Comparison of ENCODE assay signal across 30 cellular contexts in genomic region chr13:25731037-25731436, GRCh38.
"Had no signal": no experiment of that assay in that cellular context is flagged by ENCODE, and none has a peak within 500 bp of the region (broad histone marks: within the 10 kb centered on the region; RNA-seq: fewer than 3 reads in every experiment).

No MANE protein-coding gene starts in this region.

- H3K36me3 ChIP-seq: cardiac muscle cell, SJSA1 had no signal

- H3K27me3 Mint-ChIP-seq: activated CD4-positive, alpha-beta T cell treated with anti-CD3 and anti-CD28 coated beads, Interleukin-2, amount 10 ng/mL, durations not matched to agents 7 days and 5 days had no signal

- H3K9me3 ChIP-seq: SJSA1 had no signal

- H3K4me3 Mint-ChIP-seq: activated CD4-positive, alpha-beta T cell treated with anti-CD3 and anti-CD28 coated beads for 36 hours; activated CD4-positive, alpha-beta T cell treated with anti-CD3 and anti-CD28 coated beads, Interleukin-2, amount 10 ng/mL, durations not matched to agents 7 days and 5 days; activated CD8-positive, alpha-beta T cell treated with anti-CD3 and anti-CD28 coated beads, Interleukin-2, amount 10 ng/mL, durations not matched to agents 7 days and 5 days; activated naive CD4-positive, alpha-beta T cell treated with anti-CD3 and anti-CD28 coated beads for 36 hours; activated naive CD8-positive, alpha-beta T cell treated with anti-CD3 and anti-CD28 coated beads for 36 hours; activated T-cell treated with anti-CD3 and anti-CD28 coated beads, Interleukin-2, amount 50 U/mL, for 24 hours; central memory CD8-positive, alpha-beta T cell; T-helper 1 cell treated with Interleukin-12 subunit alpha and Interleukin-12 subunit beta and Interleukin-4 antibody, amounts not matched to agents 30 μg/mL and 1 μg/mL, for 36 hours; T-helper 2 cell treated with Interferon-gamma antibody and Interleukin-4, amounts not matched to agents 5 μg/mL and 100 μg/mL, for 36 hours had no signal

- H3K4me3 ChIP-seq: cardiac muscle cell, SJSA1 had no signal

- H3K27ac ChIP-seq: cardiac muscle cell had no signal

- H3K27ac Mint-ChIP-seq: activated CD4-positive, alpha-beta T cell treated with anti-CD3 and anti-CD28 coated beads for 36 hours; activated CD4-positive, alpha-beta T cell treated with anti-CD3 and anti-CD28 coated beads, Interleukin-2, amount 10 ng/mL, durations not matched to agents 7 days and 5 days; activated CD8-positive, alpha-beta T cell treated with anti-CD3 and anti-CD28 coated beads, Interleukin-2, amount 10 ng/mL, durations not matched to agents 7 days and 5 days; activated naive CD4-positive, alpha-beta T cell treated with anti-CD3 and anti-CD28 coated beads for 36 hours; activated naive CD8-positive, alpha-beta T cell treated with anti-CD3 and anti-CD28 coated beads for 36 hours; activated T-cell treated with anti-CD3 and anti-CD28 coated beads, Interleukin-2, amount 50 U/mL, for 24 hours; activated T-helper 2 cell treated with anti-CD3 and anti-CD28 coated beads, Interferon-gamma antibody, Interleukin-2, Interleukin-4, amounts not matched to agents 10 μg/mL and 5 μg/mL and 100 μg/mL, durations not matched to agents 14 hours and 24 hours and 36 hours; T-helper 1 cell treated with Interleukin-12 subunit alpha and Interleukin-12 subunit beta and Interleukin-4 antibody, amounts not matched to agents 30 μg/mL and 1 μg/mL, for 36 hours; T-helper 2 cell treated with Interferon-gamma antibody and Interleukin-4, amounts not matched to agents 5 μg/mL and 100 μg/mL, for 36 hours had no signal

- H3K4me1 Mint-ChIP-seq: activated CD4-positive, alpha-beta T cell treated with anti-CD3 and anti-CD28 coated beads, Interleukin-2, amount 10 ng/mL, durations not matched to agents 7 days and 5 days; central memory CD8-positive, alpha-beta T cell had no signal

- H3K9me3 Mint-ChIP-seq: activated CD4-positive, alpha-beta T cell treated with anti-CD3 and anti-CD28 coated beads, Interleukin-2, amount 10 ng/mL, durations not matched to agents 7 days and 5 days; activated naive CD4-positive, alpha-beta T cell treated with anti-CD3 and anti-CD28 coated beads for 36 hours; activated naive CD8-positive, alpha-beta T cell treated with anti-CD3 and anti-CD28 coated beads for 36 hours; activated T-cell treated with anti-CD3 and anti-CD28 coated beads, Interleukin-2, amount 50 U/mL, for 24 hours; activated T-helper 2 cell treated with anti-CD3 and anti-CD28 coated beads, Interferon-gamma antibody, Interleukin-2, Interleukin-4, amounts not matched to agents 10 μg/mL and 5 μg/mL and 100 μg/mL, durations not matched to agents 14 hours and 24 hours and 36 hours; central memory CD8-positive, alpha-beta T cell; T-helper 2 cell treated with Interferon-gamma antibody and Interleukin-4, amounts not matched to agents 5 μg/mL and 100 μg/mL, for 36 hours had no signal

- H3K27me3 ChIP-seq: cardiac muscle cell, SJSA1 had no signal

- ATAC-seq: activated CD4-positive, alpha-beta T cell treated with anti-CD3 and anti-CD28 coated beads for 36 hours; activated CD4-positive, CD25-positive, alpha-beta regulatory T cell treated with anti-CD3 and anti-CD28 coated beads, Interleukin-2, amount 50 U/mL, for 24 hours; activated CD8-positive, alpha-beta T cell treated with anti-CD3 and anti-CD28 coated beads, Interleukin-2, amount 10 ng/mL, durations not matched to agents 7 days and 5 days had no signal

- H3K4me2 ChIP-seq: SK-N-SH had no signal

- H3K9ac ChIP-seq: SK-N-SH had no signal

- H3K36me3 Mint-ChIP-seq: activated naive CD8-positive, alpha-beta T cell treated with anti-CD3 and anti-CD28 coated beads for 36 hours had no signal

- DNase-seq: activated CD4-positive, alpha-beta T cell treated with anti-CD3 and anti-CD28 coated beads for 36 hours; activated CD4-positive, alpha-beta T cell treated with anti-CD3 and anti-CD28 coated beads, Interleukin-2, amount 10 ng/mL, durations not matched to agents 7 days and 5 days; activated CD4-positive, alpha-beta T cell treated with anti-CD3 and anti-CD28 coated beads, Interleukin-2, amount 50 U/mL, for 48 hours; activated CD8-positive, alpha-beta T cell treated with anti-CD3 and anti-CD28 coated beads, Interleukin-2, amount 10 ng/mL, durations not matched to agents 7 days and 5 days; activated gamma-delta T cell treated with Interleukin-2 at 50 U/mL for 16 hours; activated naive CD4-positive, alpha-beta T cell treated with anti-CD3 and anti-CD28 coated beads for 36 hours; activated naive CD8-positive, alpha-beta T cell treated with anti-CD3 and anti-CD28 coated beads for 36 hours; activated T-cell treated with anti-CD3 and anti-CD28 coated beads, Interleukin-2, amount 50 U/mL, for 24 hours; amniotic stem cell; aorta; Karpas-422; KBM-7; NCI-H1105 treated with DMSO at 0.1 percent for 48 hours; NCI-H1436; NCI-H1694; NCI-H1930; NCI-H2081 treated with DMSO at 0.1 percent for 48 hours; NCI-H226; NCI-H446 treated with DMSO at 0.1 percent for 48 hours; NCI-H524 treated with DMSO at 0.1 percent for 48 hours; NK-92 treated with Interleukin-12 subunit alpha and Interleukin-12 subunit beta, amount 100 ng/mL, for 24 hours; SHP77; SK-N-SH had no signal
